ENCODE assay signal across 23 cellular contexts in genomic region chr12:106883421-106883820, GRCh38.
A peak's percentile ranks its signal among the peaks of the same experiment; 100 is the strongest.
DNase-seq lines count a peak whose midpoint lies in the region; ATAC-seq and TF ChIP-seq lines count a peak whose summit lies in the region.
"Had no signal": no experiment of that assay in that cellular context is flagged by ENCODE, and none has a peak within 500 bp of the region (broad histone marks: within the 10 kb centered on the region; RNA-seq: fewer than 3 reads in every experiment).

No MANE protein-coding gene starts in this region.

- no peak overlapping the region for H3K4me3 ChIP-seq in astrocyte of the spinal cord (ENCODE audit: low read depth, low read length)
- H3K4me3 ChIP-seq: BLaER1 treated with 17β-estradiol and CSF1 and Interleukin-3, amounts not matched to agents 10 nM and 100 nM; esophagus squamous epithelium; lung; upper lobe of left lung had no signal

- TF ChIP-seq CTCF in astrocyte of the spinal cord (IDR thresholded peaks at IDR 0.05; ENCODE audit: low read depth, low read length) = no peak

- ATAC-seq in GM18519 (IDR thresholded peaks at IDR 0.05; ENCODE audit: low FRiP score, unreplicated experiment) (no peak), GM21576 (IDR thresholded peaks at IDR 0.05; ENCODE audit: unreplicated experiment) (no peak)
- ATAC-seq: WTC11 had no signal

- in situ Hi-C loops in astrocyte of the spinal cord (cut with HindIII; ENCODE audit: low sequenced_read_pairs) = no loop called here

- DNase-seq in A172 (ENCODE audit: low spot score) (peak; percentile 6), HCEC 1CT (peak; percentile 41), astrocyte of the spinal cord (ENCODE audit: low read depth, low spot score) (peak; percentile 47), kidney glomerular epithelial cell (lab: John Stamatoyannopoulos, UW) (peak; percentile 17), hypothalamus (lab: John Stamatoyannopoulos, UW) (no peak), SIG-M5 (lab: John Stamatoyannopoulos, UW) (no peak)
- DNase-seq: activated naive CD4-positive, alpha-beta T cell treated with anti-CD3 and anti-CD28 coated beads, Interleukin-2, amount 50 U/mL, for 16 hours; Caco-2; esophagus squamous epithelium; NCI-H1105 treated with DMSO at 0.1 percent for 48 hours; NCI-H2029; NCI-H446; OCI-M1; small intestine; stimulated activated CD4-positive, alpha-beta T cell treated with anti-CD3 and anti-CD28 coated beads, Interleukin-2, amount 100 ng/mL, for 24 hours; substantia nigra; T-helper 9 cell; upper lobe of left lung had no signal

Comparison
In these comparisons a context has a peak if more than half of its experiments do, and no peak if none do; other contexts are left out.
1. DNase-seq: peak in A172 (single experiment), HCEC 1CT (single experiment), astrocyte of the spinal cord (single experiment) and kidney glomerular epithelial cell (single experiment); none in hypothalamus (0 of 51) and SIG-M5 (single experiment).